15 cellular contexts compared by ENCODE assay signal in the genomic region with DNA sequence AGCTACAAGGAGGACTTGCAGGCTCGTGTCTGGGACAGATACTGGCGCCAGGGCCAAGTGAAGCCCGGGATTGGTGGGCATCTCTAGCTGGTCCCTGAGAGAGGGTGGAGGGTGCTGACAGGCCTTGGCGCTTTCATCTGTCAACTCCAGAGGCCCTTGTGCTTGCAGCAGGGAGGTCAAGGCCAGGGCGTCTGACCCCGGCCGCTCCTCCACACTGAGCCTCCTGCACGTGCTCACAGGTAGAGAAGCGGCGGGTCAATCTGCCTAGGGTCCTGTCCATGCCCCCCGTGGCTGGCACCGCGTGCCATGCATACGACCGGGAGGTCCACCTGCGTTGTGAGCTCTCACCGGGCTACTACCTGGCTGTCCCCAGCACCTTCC. TPM values are rescaled to one million over a fixed set of nuclear protein-coding genes. Genes with fewer than 3 reads are reported as not detected.
DNase-seq lines count a peak whose midpoint lies in the region; ATAC-seq and TF ChIP-seq lines count a peak whose summit lies in the region.
"Had no signal": no experiment of that assay in that cellular context is flagged by ENCODE, and none has a peak within 500 bp of the region (broad histone marks: within the 10 kb centered on the region; RNA-seq: fewer than 3 reads in every experiment).

No MANE protein-coding gene starts in this region.

- H3K9me3 ChIP-seq in BE2C (no peaks in the 10 kb centered on the region), left ventricle myocardium inferior (replicated peaks) (no peaks in the 10 kb centered on the region), prostate gland (no peaks in the 10 kb centered on the region)
- H3K9me3 ChIP-seq: breast epithelium, SJSA1 had no signal

- TF ChIP-seq CTCF in BE2C (IDR thresholded peaks at IDR 0.05; ENCODE audit: low read depth, low read length) (no peak), left ventricle myocardium inferior (IDR thresholded peaks at IDR 0.05; ENCODE audit: borderline replicate concordance) (no peak), prostate gland (IDR thresholded peaks at IDR 0.05) (no peak)

- H3K27me3 ChIP-seq in BE2C (no peaks in the 10 kb centered on the region), H7 (ENCODE audit: control insufficient read depth, insufficient read depth, low read length) (no peaks in the 10 kb centered on the region), left ventricle myocardium inferior (ENCODE audit: low read depth) (no peaks in the 10 kb centered on the region), prostate gland (replicated peaks; ENCODE audit: insufficient read depth) (no peaks in the 10 kb centered on the region)
- H3K27me3 ChIP-seq: breast epithelium, SJSA1 had no signal

- no peak for TF ChIP-seq POLR2A in prostate gland (IDR thresholded peaks at IDR 0.05)

- H3K36me3 ChIP-seq in BE2C (peaks cover 19% of the 10 kb centered on the region), H7 (replicated peaks; ENCODE audit: control insufficient read depth, insufficient read depth, low read length) (peaks cover 4% of the 10 kb centered on the region), left ventricle myocardium inferior (peaks cover 50% of the 10 kb centered on the region), prostate gland (no peaks in the 10 kb centered on the region)
- H3K36me3 ChIP-seq: breast epithelium had no signal

- DNase-seq in BE2C (peak; percentile 4), H7 (peak; percentile 60), left ventricle myocardium inferior (peak; percentile 58), prostate gland (ENCODE audit: low spot score) (no peak), NK-92 (lab: John Stamatoyannopoulos, UW; ENCODE audit: unreplicated experiment) (no peak), GM19238 (ENCODE audit: insufficient read length, low spot score) (no peak)
- DNase-seq: cortex of kidney, NCI-H345, PC-9 had no signal

- intact Hi-C loops in left ventricle myocardium inferior (cut with micrococcal nuclease): no loop called here
- intact Hi-C loops in prostate gland (cut with DNase I): no loop called here

- H3K27ac ChIP-seq in left ventricle myocardium inferior (replicated peaks): peak overlapping the region; percentile 89
- H3K27ac ChIP-seq in prostate gland: peak overlapping the region; percentile 44 to 46
- H3K27ac ChIP-seq: breast epithelium, PC-9, SJSA1 had no signal

- no peak for ATAC-seq in HG03097 (IDR thresholded peaks at IDR 0.05; ENCODE audit: low FRiP score, unreplicated experiment)
- no peak for ATAC-seq in GM21737 (IDR thresholded peaks at IDR 0.05; ENCODE audit: unreplicated experiment)
- ATAC-seq: activated T-helper 17 cell treated with anti-CD3 and anti-CD28 coated beads, Interleukin-2, amount 50 U/mL, for 72 hours had no signal

- H3K4me1 ChIP-seq in BE2C: no peaks in the 10 kb centered on the region
- H3K4me1 ChIP-seq in left ventricle myocardium inferior: peaks cover 64% of the 10 kb centered on the region
- H3K4me1 ChIP-seq in prostate gland (replicated peaks): peaks cover 25% of the 10 kb centered on the region
- H3K4me1 ChIP-seq: SJSA1 had no signal

- H3K4me3 ChIP-seq in BE2C (ENCODE audit: low read depth, low read length) (no peak overlapping the region), H7 (ENCODE audit: insufficient read depth, low read depth, low read length) (no peak overlapping the region), left ventricle myocardium inferior (peak overlapping the region; percentile 44), prostate gland (no peak overlapping the region)
- H3K4me3 ChIP-seq: breast epithelium, PC-9, SJSA1 had no signal

- 54% methylated on average over 16 of the region's 17 CpGs for WGBS in prostate gland

RNA-seq across cellular contexts. Expression of a gene that starts 9.5 kb away (rescaled TPM):
- polyA plus RNA-seq in BE2C (2012; ENCODE audit: insufficient read depth, insufficient read length, low read depth): 80.2 TPM
- 66.5 and 69.0 TPM in 2 replicates for total RNA-seq in H7 (2014; rRNA removed; shearing (Covaris generic))
- total RNA-seq in left ventricle myocardium inferior (31.2 TPM), prostate gland (10 to 100 TPM; 25.5 to 68.4 TPM)

RNA-seq across cellular contexts. Expression of a gene that starts 27.8 kb away (rescaled TPM):
- polyA plus RNA-seq in BE2C (2012; ENCODE audit: insufficient read depth, insufficient read length, low read depth): 44.6 TPM
- 10.3 and 15.2 TPM in 2 replicates for total RNA-seq in H7 (2014; rRNA removed; shearing (Covaris generic))
- total RNA-seq in left ventricle myocardium inferior (80.1 TPM), prostate gland (10 to 100 TPM; 36.9 to 94.7 TPM)

RNA-seq across cellular contexts. Expression of a gene that starts 29.2 kb away (rescaled TPM):
- polyA plus RNA-seq in BE2C (2012; ENCODE audit: insufficient read depth, insufficient read length, low read depth): 0.43 TPM
- 0.07 TPM in 1 of 2 replicates, not detected in the other for total RNA-seq in H7 (2014; rRNA removed; shearing (Covaris generic))
- total RNA-seq in left ventricle myocardium inferior: 1.3 TPM
- 1 to 10 TPM; 3.3 to 4.6 TPM for total RNA-seq in prostate gland
- polyA plus RNA-seq: fibroblast of lung had no signal

RNA-seq across cellular contexts. Expression of a gene that starts 35.9 kb away (rescaled TPM):
- polyA plus RNA-seq in BE2C (2012; ENCODE audit: insufficient read depth, insufficient read length, low read depth): 14.7 TPM
- total RNA-seq in H7 (2014; rRNA removed; shearing (Covaris generic)): 2.4 and 2.5 TPM in 2 replicates
- total RNA-seq in left ventricle myocardium inferior: 19.3 TPM
- 10 to 100 TPM; 18.4 to 18.6 TPM for total RNA-seq in prostate gland

RNA-seq across cellular contexts. Expression of a gene that starts 38.3 kb away (rescaled TPM):
- 4.5 TPM for polyA plus RNA-seq in BE2C (2012; ENCODE audit: insufficient read depth, insufficient read length, low read depth)
- 3.6 and 8.9 TPM in 2 replicates for total RNA-seq in H7 (2014; rRNA removed; shearing (Covaris generic))
- total RNA-seq in left ventricle myocardium inferior (4.0 TPM), prostate gland (10 to 100 TPM; 22.7 to 31.4 TPM)

Comparison
In these comparisons a context has a peak if more than half of its experiments do, and no peak if none do; other contexts are left out.
1. DNase-seq: peak in BE2C (single experiment), H7 (single experiment) and left ventricle myocardium inferior (single experiment); none in prostate gland (single experiment), NK-92 (single experiment) and GM19238 (single experiment).